15 cellular contexts compared by ENCODE assay signal in genomic region chr5:64301566-64301965, GRCh38.
A peak's percentile ranks its signal among the peaks of the same experiment; 100 is the strongest.
DNase-seq lines count a peak whose midpoint lies in the region; ATAC-seq and TF ChIP-seq lines count a peak whose summit lies in the region.
"Had no signal": no experiment of that assay in that cellular context is flagged by ENCODE, and none has a peak within 500 bp of the region (broad histone marks: within the 10 kb centered on the region; RNA-seq: fewer than 3 reads in every experiment).

No MANE protein-coding gene starts in this region.

- H3K4me3 ChIP-seq in brain microvascular endothelial cell (ENCODE audit: low read depth, low read length) = no peak overlapping the region
- H3K4me3 ChIP-seq in fibroblast of pulmonary artery (replicated peaks; ENCODE audit: low read depth, low read length) = no peak overlapping the region
- H3K4me3 ChIP-seq: PC-9 had no signal

- TF ChIP-seq CTCF in brain microvascular endothelial cell (IDR thresholded peaks at IDR 0.05; ENCODE audit: low read depth, low read length, missing control alignments) = no peak
- TF ChIP-seq CTCF in fibroblast of pulmonary artery (IDR thresholded peaks at IDR 0.05; ENCODE audit: low read length, missing control alignments) = no peak

- H3K27ac ChIP-seq in brain microvascular endothelial cell = no peak overlapping the region
- H3K27ac ChIP-seq: PC-9 had no signal

- in situ Hi-C loops in brain microvascular endothelial cell (cut with HindIII; ENCODE audit: low pct_ligation_motif_present, low sequenced_read_pairs) = no loop called here

- no peaks in the 10 kb centered on the region for H3K36me3 ChIP-seq in brain microvascular endothelial cell (replicated peaks)

- no peak for ATAC-seq in activated CD4-positive, CD25-positive, alpha-beta regulatory T cell treated with anti-CD3 and anti-CD28 coated beads, Interleukin-2, amount 50 U/mL, for 24 hours

- H3K27me3 ChIP-seq in brain microvascular endothelial cell (replicated peaks) = no peaks in the 10 kb centered on the region

- peak; percentile 25 for DNase-seq in NCI-H2171 treated with DMSO at 0.1 percent for 48 hours (lab: John Stamatoyannopoulos, UW)
- no peak for DNase-seq in NCI-H2171 (lab: John Stamatoyannopoulos, UW)
- DNase-seq in brain microvascular endothelial cell = peak; percentile 7
- DNase-seq in fibroblast of pulmonary artery (ENCODE audit: low read depth) = peak; percentile 3
- DNase-seq in stromal cell of bone marrow (ENCODE audit: low read depth) = peak; percentile 7
- no peak for DNase-seq in NCI-H345 (lab: John Stamatoyannopoulos, UW)
- DNase-seq in SKM-1 treated with dmso at 0.1 percent for 144 hours (lab: John Stamatoyannopoulos, UW; ENCODE audit: unreplicated experiment) = no peak
- DNase-seq: 8988T, KG1, NCI-H1417, NCI-H187, NCI-H2107, NCI-H226, PC-9 had no signal

Comparison
In these comparisons a context has a peak if more than half of its experiments do, and no peak if none do; other contexts are left out.
1. DNase-seq: peak in NCI-H2171 treated with DMSO at 0.1 percent for 48 hours (single experiment), brain microvascular endothelial cell (single experiment), fibroblast of pulmonary artery (single experiment) and stromal cell of bone marrow (single experiment); none in NCI-H2171 (single experiment), NCI-H345 (single experiment) and SKM-1 treated with dmso at 0.1 percent for 144 hours (single experiment).